12 cellular contexts compared by ENCODE assay signal in genomic region chr4:128635939-128636551, GRCh38.
A peak's percentile ranks its signal among the peaks of the same experiment; 100 is the strongest.
DNase-seq lines count a peak whose midpoint lies in the region; ATAC-seq and TF ChIP-seq lines count a peak whose summit lies in the region.
"Had no signal": no experiment of that assay in that cellular context is flagged by ENCODE, and none has a peak within 500 bp of the region (broad histone marks: within the 10 kb centered on the region; RNA-seq: fewer than 3 reads in every experiment).

No MANE protein-coding gene starts in this region.

- 0 out of 2 replicates have a peak overlapping the region, but pooled peaks have one; percentile 12 for H3K9ac ChIP-seq in HUES48 (ENCODE audit: low read depth, low read length)
- no peak overlapping the region for H3K9ac ChIP-seq in skeletal muscle tissue (ENCODE audit: low read depth in 1 of 3, low read length in 3 of 3)

- intact Hi-C loops in heart right ventricle (cut with DNase I) = loop anchor here in 3 of 10 donors (2.0 to 10.0 kb wide), 4 partner anchors 17 to 181 kb away; no protein-coding TSS in a partner anchor

- DNase-seq in NCI-H460 (ENCODE audit: extremely low read depth, low read depth) = peak; percentile 45
- no peak for DNase-seq in heart right ventricle
- no peak for DNase-seq in DMS114 treated with DMSO at 0.1 percent for 48 hours (lab: John Stamatoyannopoulos, UW; ENCODE audit: unreplicated experiment)
- no peak for DNase-seq in SIG-M5 treated with dmso at 0.1 percent for 504 hours (lab: John Stamatoyannopoulos, UW; ENCODE audit: unreplicated experiment)
- DNase-seq: activated CD4-positive, alpha-beta T cell treated with anti-CD3 and anti-CD28 coated beads, Interleukin-2, amount 50 U/mL, for 48 hours; KBM-7; NK-92 treated with Interleukin-12 subunit alpha and Interleukin-12 subunit beta, amount 100 ng/mL, for 24 hours; stimulated activated naive CD4-positive, alpha-beta T cell treated with Interleukin-2 at 50 U/mL for 16 hours had no signal

- peaks cover 50% of the 10 kb centered on the region for H3K4me1 ChIP-seq in HUES48 (ENCODE audit: control insufficient read depth, insufficient read depth, low read length)
- H3K4me1 ChIP-seq in heart right ventricle = peaks cover 0 to 28% (median 12%) of the 10 kb centered on the region in 9 donors
- peaks cover 0 to 13% (median 4%) of the 10 kb centered on the region in 3 donors for H3K4me1 ChIP-seq in skeletal muscle tissue (ENCODE audit: control insufficient read depth in 3 of 3, insufficient read depth in 3 of 3, low read length in 3 of 3)

- H3K27ac ChIP-seq in HUES48 (ENCODE audit: low read depth, low read length) (peak overlapping the region; percentile 70), heart right ventricle (peak overlapping the region; percentile 47 to 86 (median 76)), skeletal muscle tissue (ENCODE audit: low read depth, low read length) (peak overlapping the region; percentile 66)

- H3K36me3 ChIP-seq in HUES48 (ENCODE audit: control insufficient read depth, insufficient read depth, low read length) = no peaks in the 10 kb centered on the region
- no peaks in the 10 kb centered on the region for H3K36me3 ChIP-seq in heart right ventricle
- H3K36me3 ChIP-seq in skeletal muscle tissue (ENCODE audit: control insufficient read depth in 3 of 3, insufficient read depth in 3 of 3, low read length in 3 of 3) = no peaks in the 10 kb centered on the region

- H3K9me3 ChIP-seq in HUES48 (ENCODE audit: control insufficient read depth, insufficient read depth, low read length) (no peaks in the 10 kb centered on the region), heart right ventricle (no peaks in the 10 kb centered on the region), skeletal muscle tissue (ENCODE audit: control insufficient read depth in 3 of 3, low read length in 3 of 3) (no peaks in the 10 kb centered on the region)

- ATAC-seq in heart right ventricle (peak; percentile 34 to 71 (median 56)), GM18867 (IDR thresholded peaks at IDR 0.05; ENCODE audit: unreplicated experiment) (no peak)
- ATAC-seq: activated naive CD4-positive, alpha-beta T cell treated with anti-CD3 and anti-CD28 coated beads, Interleukin-2, amount 50 U/mL, for 72 hours had no signal

- no peak for TF ChIP-seq CTCF in heart right ventricle (IDR thresholded peaks at IDR 0.05)

- 43 to 52% methylated on average over 5 of the region's 5 CpGs for WGBS in heart right ventricle, 2 donors

- H3K27me3 ChIP-seq in HUES48 (ENCODE audit: control insufficient read depth, insufficient read depth, low read length) = no peaks in the 10 kb centered on the region
- no peaks in the 10 kb centered on the region for H3K27me3 ChIP-seq in heart right ventricle
- no peaks in the 10 kb centered on the region for H3K27me3 ChIP-seq in skeletal muscle tissue (ENCODE audit: control insufficient read depth in 3 of 3, insufficient read depth in 3 of 3, low read length in 3 of 3)

- H3K4me3 ChIP-seq in HUES48 (ENCODE audit: low read depth, low read length) = no peak overlapping the region
- H3K4me3 ChIP-seq in heart right ventricle = peak overlapping the region in 1 of 10 donors; percentile 9
- no peak overlapping the region for H3K4me3 ChIP-seq in skeletal muscle tissue (ENCODE audit: low read length in 3 of 3)
